In genomic region chr17:72726936-72727335, GRCh38 we compare ENCODE assay signal across 1 cellular context.
A peak's percentile ranks its signal among the peaks of the same experiment; 100 is the strongest.
TF ChIP-seq lines count a peak whose summit lies in the region.

No MANE protein-coding gene starts in this region.

TF ChIP-seq in K562, 482 proteins besides CTCF, POLR2A, EP300 and RAD21:
- TF ChIP-seq, protein P1, sequence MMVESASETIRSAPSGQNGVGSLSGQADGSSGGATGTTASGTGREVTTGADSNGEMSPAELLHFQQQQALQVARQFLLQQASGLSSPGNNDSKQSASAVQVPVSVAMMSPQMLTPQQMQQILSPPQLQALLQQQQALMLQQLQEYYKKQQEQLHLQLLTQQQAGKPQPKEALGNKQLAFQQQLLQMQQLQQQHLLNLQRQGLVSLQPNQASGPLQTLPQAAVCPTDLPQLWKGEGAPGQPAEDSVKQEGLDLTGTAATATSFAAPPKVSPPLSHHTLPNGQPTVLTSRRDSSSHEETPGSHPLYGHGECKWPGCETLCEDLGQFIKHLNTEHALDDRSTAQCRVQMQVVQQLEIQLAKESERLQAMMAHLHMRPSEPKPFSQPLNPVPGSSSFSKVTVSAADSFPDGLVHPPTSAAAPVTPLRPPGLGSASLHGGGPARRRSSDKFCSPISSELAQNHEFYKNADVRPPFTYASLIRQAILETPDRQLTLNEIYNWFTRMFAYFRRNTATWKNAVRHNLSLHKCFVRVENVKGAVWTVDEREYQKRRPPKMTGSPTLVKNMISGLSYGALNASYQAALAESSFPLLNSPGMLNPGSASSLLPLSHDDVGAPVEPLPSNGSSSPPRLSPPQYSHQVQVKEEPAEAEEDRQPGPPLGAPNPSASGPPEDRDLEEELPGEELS (CRISPR knock-in tag; IDR thresholded peaks at IDR 0.05; ENCODE audit: borderline replicate concordance) = no peak
- TF ChIP-seq RFX5 (IDR thresholded peaks at IDR 0.05; ENCODE audit: low read depth, low read length) = no peak
- peak; percentile 87 for TF ChIP-seq SPI1 (IDR thresholded peaks at IDR 0.05; ENCODE audit: borderline replicate concordance, low read depth, low read length)
